Comparison of ENCODE assay signal across 34 cellular contexts in the genomic region with DNA sequence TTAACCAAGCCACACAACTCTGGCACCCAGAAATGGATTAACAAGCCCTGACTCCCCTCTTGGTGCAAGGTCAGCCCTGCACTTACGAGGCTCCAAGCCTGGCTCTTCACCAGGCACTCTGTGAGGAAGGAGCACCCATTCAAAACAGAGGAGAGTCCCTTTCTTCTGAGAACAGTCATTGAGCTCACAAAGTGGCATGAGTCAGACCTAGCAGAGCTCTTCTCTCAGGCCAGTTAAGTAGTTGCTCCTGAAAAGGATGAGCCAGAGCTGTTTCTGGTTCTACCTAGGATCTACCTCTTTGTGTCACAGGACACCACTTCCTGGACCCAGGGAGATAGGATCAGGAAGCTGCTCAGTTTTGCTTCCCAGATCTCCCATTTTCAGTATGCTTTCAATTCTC. TPM values are rescaled to one million over a fixed set of nuclear protein-coding genes. Genes with fewer than 3 reads are reported as not detected.
A peak's percentile ranks its signal among the peaks of the same experiment; 100 is the strongest.
DNase-seq lines count a peak whose midpoint lies in the region; ATAC-seq, FAIRE-seq and TF ChIP-seq lines count a peak whose summit lies in the region.
"Had no signal": no experiment of that assay in that cellular context is flagged by ENCODE, and none has a peak within 500 bp of the region (broad histone marks: within the 10 kb centered on the region; RNA-seq: fewer than 3 reads in every experiment).

No MANE protein-coding gene starts in this region.

- H3K4me1 Mint-ChIP-seq in activated naive CD8-positive, alpha-beta T cell treated with anti-CD3 and anti-CD28 coated beads, Interleukin-2, amount 50 U/mL, for 24 hours, result no peaks in the 10 kb centered on the region
- H3K4me1 Mint-ChIP-seq: neural progenitor cell had no signal

- peaks cover 15% of the 10 kb centered on the region for H3K9me3 Mint-ChIP-seq in activated naive CD8-positive, alpha-beta T cell treated with anti-CD3 and anti-CD28 coated beads, Interleukin-2, amount 50 U/mL, for 24 hours
- H3K9me3 Mint-ChIP-seq: effector memory CD8-positive, alpha-beta T cell had no signal

- no peak for FAIRE-seq in bronchial epithelial cell (lab: Jason Lieb, UNC)
- FAIRE-seq: GM19239 had no signal

- CTCF ChIA-PET in HEK293T (lab: Yijun Ruan, JAX), result no interaction called here

- TF ChIP-seq CTCF in bronchial epithelial cell (IDR thresholded peaks at IDR 0.05; ENCODE audit: insufficient read depth, low read length, severe bottlenecking), result no peak
- TF ChIP-seq CTCF in foreskin keratinocyte (conservative IDR thresholded peaks at IDR 0.05), result no peak

- H3K4me1 ChIP-seq in foreskin keratinocyte, result no peaks in the 10 kb centered on the region
- H3K4me1 ChIP-seq: esophagus squamous epithelium, neural progenitor cell, right atrium auricular region, suprapubic skin, upper lobe of left lung had no signal

- H3K36me3 ChIP-seq in bronchial epithelial cell (ENCODE audit: control insufficient read depth, insufficient read depth, low read length), result peaks cover 10% of the 10 kb centered on the region

- POLR2A ChIA-PET in HEK293T (lab: Yijun Ruan, JAX), result no interaction called here

- peaks cover 3% of the 10 kb centered on the region for H3K27me3 Mint-ChIP-seq in activated naive CD8-positive, alpha-beta T cell treated with anti-CD3 and anti-CD28 coated beads, Interleukin-2, amount 50 U/mL, for 24 hours
- H3K27me3 Mint-ChIP-seq: activated CD8-positive, alpha-beta T cell treated with anti-CD3 and anti-CD28 coated beads for 36 hours; effector memory CD8-positive, alpha-beta T cell had no signal

- no peaks in the 10 kb centered on the region for H3K27me3 ChIP-seq in bronchial epithelial cell (ENCODE audit: control insufficient read depth, insufficient read depth, low read length)
- no peaks in the 10 kb centered on the region for H3K27me3 ChIP-seq in foreskin keratinocyte
- H3K27me3 ChIP-seq: cardiac muscle cell, esophagus squamous epithelium, neural progenitor cell, right atrium auricular region, suprapubic skin, upper lobe of left lung had no signal

- no peak overlapping the region for H3K4me3 ChIP-seq in bronchial epithelial cell (ENCODE audit: low read depth, low read length)
- H3K4me3 ChIP-seq: cardiac muscle cell, esophagus squamous epithelium, neural progenitor cell, right atrium auricular region, suprapubic skin, upper lobe of left lung had no signal

- H3K36me3 Mint-ChIP-seq in activated naive CD8-positive, alpha-beta T cell treated with anti-CD3 and anti-CD28 coated beads, Interleukin-2, amount 50 U/mL, for 24 hours (ENCODE audit: low read depth), result peaks cover 3% of the 10 kb centered on the region
- H3K36me3 Mint-ChIP-seq: neural progenitor cell had no signal

- ATAC-seq in foreskin keratinocyte (peak; percentile 88), GM19023 (IDR thresholded peaks at IDR 0.05; ENCODE audit: unreplicated experiment) (no peak)
- no peak for ATAC-seq in activated naive CD8-positive, alpha-beta T cell treated with anti-CD3 and anti-CD28 coated beads, Interleukin-2, amount 50 U/mL, for 24 hours
- ATAC-seq: activated CD8-positive, alpha-beta T cell treated with anti-CD3 and anti-CD28 coated beads for 36 hours; activated naive CD4-positive, alpha-beta T cell treated with anti-CD3 and anti-CD28 coated beads, Interleukin-2, amount 50 U/mL, for 72 hours; effector memory CD8-positive, alpha-beta T cell; left lobe of liver had no signal

- peak; percentile 46 for DNase-seq in DMS53 (lab: John Stamatoyannopoulos, UW)
- no peak for DNase-seq in DMS53 treated with DMSO at 0.1 percent for 48 hours (lab: John Stamatoyannopoulos, UW; ENCODE audit: unreplicated experiment)
- peak; percentile 44 for DNase-seq in bronchial epithelial cell (ENCODE audit: low read depth)
- peak; percentile 47 to 73 for DNase-seq in foreskin keratinocyte
- no peak for DNase-seq in NCI-H524 (lab: John Stamatoyannopoulos, UW)
- no peak for DNase-seq in activated naive CD8-positive, alpha-beta T cell treated with anti-CD3 and anti-CD28 coated beads, Interleukin-2, amount 50 U/mL, for 24 hours
- no peak for DNase-seq in HEK293T (ENCODE audit: extremely low spot score)
- DNase-seq: activated CD8-positive, alpha-beta T cell treated with anti-CD3 and anti-CD28 coated beads for 36 hours; activated effector memory CD4-positive, alpha-beta T cell treated with Interleukin-2 at 50 U/mL for 16 hours; COR-L47; DMS79; effector memory CD8-positive, alpha-beta T cell; esophagus squamous epithelium; H7; hippocampal formation; NCI-H1417; NCI-H2081; NCI-H2227 treated with DMSO at 0.1 percent for 48 hours; NCI-H526 treated with DMSO at 0.1 percent for 48 hours; stimulated activated CD4-positive, alpha-beta T cell treated with anti-CD3 and anti-CD28 coated beads, Interleukin-1b, Interleukin-23, amount 100 ng/mL, for 48 hours; stimulated activated naive CD4-positive, alpha-beta T cell treated with Interleukin-2 at 50 U/mL for 16 hours; upper lobe of left lung had no signal

- H3K27ac ChIP-seq in foreskin keratinocyte, result no peak overlapping the region
- H3K27ac ChIP-seq: 22Rv1, C4-2B, cardiac muscle cell, esophagus squamous epithelium, HL-60, KMS-11, neural progenitor cell, right atrium auricular region, suprapubic skin, upper lobe of left lung had no signal

- H3K27ac Mint-ChIP-seq in activated naive CD8-positive, alpha-beta T cell treated with anti-CD3 and anti-CD28 coated beads, Interleukin-2, amount 50 U/mL, for 24 hours, result no peak overlapping the region
- H3K27ac Mint-ChIP-seq: activated CD8-positive, alpha-beta T cell treated with anti-CD3 and anti-CD28 coated beads for 36 hours; activated naive CD4-positive, alpha-beta T cell treated with anti-CD3 and anti-CD28 coated beads, Interleukin-2, amount 50 U/mL, for 72 hours; effector memory CD8-positive, alpha-beta T cell; neural progenitor cell had no signal

- no peak overlapping the region for H3K4me3 Mint-ChIP-seq in activated naive CD8-positive, alpha-beta T cell treated with anti-CD3 and anti-CD28 coated beads, Interleukin-2, amount 50 U/mL, for 24 hours
- H3K4me3 Mint-ChIP-seq: activated CD8-positive, alpha-beta T cell treated with anti-CD3 and anti-CD28 coated beads for 36 hours; effector memory CD8-positive, alpha-beta T cell; neural progenitor cell had no signal

TF ChIP-seq in HEK293T, 16 proteins besides CTCF, POLR2A, EP300 and RAD21:
- no peak for TF ChIP-seq L3MBTL2 (conservative IDR thresholded peaks at IDR 0.05)

RNA-seq across cellular contexts. Expression of a gene that starts 48.2 kb away (rescaled TPM):
- total RNA-seq in bronchial epithelial cell, result 8.2 and 9.5 TPM in 2 replicates
- 7.5 TPM in 2 replicates for total RNA-seq in foreskin keratinocyte
- polyA plus RNA-seq in foreskin keratinocyte, result 2.7 and 3.1 TPM in 2 replicates

RNA-seq across cellular contexts. Expression of a gene that starts 50.8 kb away (rescaled TPM):
- total RNA-seq in bronchial epithelial cell, result 9.5 and 12.9 TPM in 2 replicates
- total RNA-seq in foreskin keratinocyte, result 26.3 and 33.4 TPM in 2 replicates
- polyA plus RNA-seq in foreskin keratinocyte, result 5.5 and 6.0 TPM in 2 replicates

Comparison
In these comparisons a context has a peak if more than half of its experiments do, and no peak if none do; other contexts are left out.
1. DNase-seq: peak in DMS53 (single experiment), bronchial epithelial cell (single experiment) and foreskin keratinocyte (2 of 2); none in DMS53 treated with DMSO at 0.1 percent for 48 hours (single experiment), NCI-H524 (0 of 2), activated naive CD8-positive, alpha-beta T cell treated with anti-CD3 and anti-CD28 coated beads, Interleukin-2, amount 50 U/mL, for 24 hours (single experiment) and HEK293T (single experiment).